Comparison of ENCODE assay signal across 14 cellular contexts in the genomic region with DNA sequence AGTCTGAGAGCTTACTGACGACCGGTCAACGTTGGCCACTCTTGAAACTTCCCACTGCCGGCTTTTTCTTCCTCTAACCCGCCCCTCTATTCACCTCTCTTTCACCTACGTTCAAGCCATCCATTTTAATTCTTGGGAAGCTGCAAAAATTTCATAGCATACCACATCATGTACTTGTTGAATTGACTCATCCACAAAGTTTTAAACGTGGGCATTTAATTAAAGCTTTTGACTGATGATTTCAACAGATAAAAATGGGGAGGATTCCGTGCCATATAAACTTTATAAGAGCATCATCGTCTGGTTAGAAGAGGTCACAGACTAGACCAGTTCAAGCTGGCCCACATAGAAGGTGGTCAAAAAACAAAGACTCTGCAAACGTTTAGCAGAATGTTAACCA. TPM values are rescaled to one million over a fixed set of nuclear protein-coding genes. Genes with fewer than 3 reads are reported as not detected.
DNase-seq lines count a peak whose midpoint lies in the region; ATAC-seq, FAIRE-seq and TF ChIP-seq lines count a peak whose summit lies in the region.
"Had no signal": no experiment of that assay in that cellular context is flagged by ENCODE, and none has a peak within 500 bp of the region (broad histone marks: within the 10 kb centered on the region; RNA-seq: fewer than 3 reads in every experiment).

No MANE protein-coding gene starts in this region.

- peaks cover 11% of the 10 kb centered on the region for H3K36me3 Mint-ChIP-seq in astrocyte (ENCODE audit: low read depth, unreplicated experiment)

- peak overlapping the region; percentile 76 for H3K4me2 ChIP-seq in astrocyte (ENCODE audit: low read length)

- no peaks in the 10 kb centered on the region for H4K20me1 ChIP-seq in astrocyte (ENCODE audit: insufficient read depth, low read length)

- H3K4me3 ChIP-seq in astrocyte (ENCODE audit: insufficient read depth, low read depth, low read length): peak overlapping the region; percentile 32
- no peak overlapping the region for H3K4me3 ChIP-seq in adrenal gland
- H3K4me3 ChIP-seq in prostate gland: no peak overlapping the region
- H3K4me3 ChIP-seq: coronary artery had no signal

- no peak for ATAC-seq in HG03442 (IDR thresholded peaks at IDR 0.05; ENCODE audit: unreplicated experiment)
- ATAC-seq: esophagus mucosa had no signal

- no peak overlapping the region for H2AFZ ChIP-seq in astrocyte (ENCODE audit: low read depth, low read length)

- WGBS in adrenal gland, 4 donors: 84 to 91% (median 85%) methylated on average over 10 of the region's 10 CpGs
- 69% methylated on average over 10 of the region's 10 CpGs for WGBS in prostate gland

- DNase-seq in ACHN: peak; percentile 79
- DNase-seq in HT-29 (ENCODE audit: low spot score): peak; percentile 1
- peak; percentile 96 for DNase-seq in astrocyte (ENCODE audit: low read depth)
- DNase-seq in glomerular visceral epithelial cell (ENCODE audit: extremely low spot score): peak; percentile 61
- DNase-seq in adrenal gland: no peak
- no peak for DNase-seq in prostate gland (ENCODE audit: low spot score)
- no peak for DNase-seq in GOT3 (lab: John Stamatoyannopoulos, UW)
- DNase-seq: activated CD4-positive, CD25-positive, alpha-beta regulatory T cell; MV-4-11; substantia nigra had no signal

- TF ChIP-seq CTCF in astrocyte (IDR thresholded peaks at IDR 0.05; ENCODE audit: insufficient read depth, low read depth, low read length): no peak
- TF ChIP-seq CTCF in adrenal gland (IDR thresholded peaks at IDR 0.05): no peak
- TF ChIP-seq CTCF in prostate gland (IDR thresholded peaks at IDR 0.05): no peak

- in situ Hi-C loops in ACHN (cut with HindIII; ENCODE audit: low pct_ligation_motif_present, low pct_unique_long_range_greater_than_20kb, low sequenced_read_pairs): no loop called here

- peak overlapping the region; percentile 13 for H3K27ac Mint-ChIP-seq in astrocyte (ENCODE audit: unreplicated experiment)
- H3K27ac Mint-ChIP-seq: activated naive CD8-positive, alpha-beta T cell had no signal

- H3K4me1 ChIP-seq in astrocyte (ENCODE audit: insufficient read depth, low read length): peaks cover 41% of the 10 kb centered on the region
- H3K4me1 ChIP-seq in adrenal gland (replicated peaks in 1 of 2): peaks cover 4 to 14% of the 10 kb centered on the region in 2 donors
- H3K4me1 ChIP-seq in prostate gland (replicated peaks): no peaks in the 10 kb centered on the region

- no peaks in the 10 kb centered on the region for H3K27me3 ChIP-seq in astrocyte (ENCODE audit: insufficient read depth, low read length)
- H3K27me3 ChIP-seq in adrenal gland: no peaks in the 10 kb centered on the region
- no peaks in the 10 kb centered on the region for H3K27me3 ChIP-seq in prostate gland (replicated peaks; ENCODE audit: insufficient read depth)

- H3K4me3 Mint-ChIP-seq in astrocyte (ENCODE audit: unreplicated experiment): no peak overlapping the region
- H3K4me3 Mint-ChIP-seq: activated naive CD8-positive, alpha-beta T cell had no signal

- FAIRE-seq in astrocyte (lab: Jason Lieb, UNC): peak; percentile 84

- no peaks in the 10 kb centered on the region for H3K9me3 Mint-ChIP-seq in astrocyte (ENCODE audit: unreplicated experiment)

- H3K36me3 ChIP-seq in astrocyte (ENCODE audit: insufficient read depth, low read length) (peaks cover 20% of the 10 kb centered on the region), adrenal gland (replicated peaks in 1 of 2) (peaks cover 0 to 36% of the 10 kb centered on the region in 2 donors), prostate gland (no peaks in the 10 kb centered on the region)

- H3K4me1 Mint-ChIP-seq in astrocyte (ENCODE audit: low read depth, unreplicated experiment): peaks cover 28% of the 10 kb centered on the region

- intact Hi-C loops in adrenal gland (cut with DNase I): loop anchor here in 1 of 2 donors (10.0 kb wide), 1 partner anchor 137 kb away; no protein-coding TSS in a partner anchor
- intact Hi-C loops in prostate gland (cut with DNase I): loop anchor here (10.0 kb wide), 1 partner anchor 137 kb away; no protein-coding TSS in a partner anchor

- TF ChIP-seq POLR2A in adrenal gland (IDR thresholded peaks at IDR 0.05): no peak
- no peak for TF ChIP-seq POLR2A in prostate gland (IDR thresholded peaks at IDR 0.05)

- peak overlapping the region; percentile 99 for H3K27ac ChIP-seq in astrocyte (ENCODE audit: low read depth, low read length)
- no peak overlapping the region for H3K27ac ChIP-seq in adrenal gland
- H3K27ac ChIP-seq in prostate gland: no peak overlapping the region
- H3K27ac ChIP-seq: coronary artery had no signal

- H3K27me3 Mint-ChIP-seq in astrocyte (ENCODE audit: low read depth, unreplicated experiment): no peaks in the 10 kb centered on the region
- H3K27me3 Mint-ChIP-seq: activated naive CD8-positive, alpha-beta T cell had no signal

- no peaks in the 10 kb centered on the region for H3K9me3 ChIP-seq in astrocyte (ENCODE audit: insufficient read depth, low read depth, low read length)
- H3K9me3 ChIP-seq in adrenal gland (replicated peaks in 1 of 3): no peaks in the 10 kb centered on the region
- no peaks in the 10 kb centered on the region for H3K9me3 ChIP-seq in prostate gland

- H3K79me2 ChIP-seq in astrocyte (ENCODE audit: insufficient read depth, low read length): peaks cover 6% of the 10 kb centered on the region

- H3K9ac ChIP-seq in astrocyte (ENCODE audit: low read length): peak overlapping the region; percentile 82

RNA-seq across cellular contexts. Expression of gene VPS53, which starts 22.5 kb away (rescaled TPM):
- 11.1 and 12.0 TPM in 2 replicates for total RNA-seq in HT-29 (2014; rRNA removed; shearing (Covaris generic))
- total RNA-seq in astrocyte (79.6 and 83.5 TPM in 2 replicates), adrenal gland (10 to 100 TPM; 20.1 to 87.7 (median 48.8) TPM), prostate gland (10 to 100 TPM; 24.5 to 64.4 TPM)
- 10 to 100 TPM; 12.6 to 26.5 (median 19.1) TPM for polyA plus RNA-seq in adrenal gland

RNA-seq across cellular contexts. Expression of gene TLCD3A, which starts 40.3 kb away (rescaled TPM):
- total RNA-seq in HT-29 (2014; rRNA removed; shearing (Covaris generic)): 17.4 and 21.7 TPM in 2 replicates
- total RNA-seq in astrocyte (25.8 and 26.6 TPM in 2 replicates), adrenal gland (1 to 10 TPM in 7 of 8 donors, under 1 TPM in 1; 0.72 to 8.7 (median 5.0) TPM), prostate gland (10 to 100 TPM in 1 of 2 donors, 1 to 10 TPM in 1; 8.1 to 12.0 TPM)
- polyA plus RNA-seq in adrenal gland: 1 to 10 TPM; 2.2 to 6.6 (median 2.6) TPM

RNA-seq across cellular contexts. Expression of gene GEMIN4, which starts 59.9 kb away (rescaled TPM):
- total RNA-seq in HT-29 (2014; rRNA removed; shearing (Covaris generic)): 34.4 and 35.2 TPM in 2 replicates
- total RNA-seq in astrocyte: 17.3 and 18.4 TPM in 2 replicates
- total RNA-seq in adrenal gland: 10 to 100 TPM; 11.8 to 22.8 (median 15.3) TPM
- polyA plus RNA-seq in adrenal gland: 10 to 100 TPM in 1 of 3 donors, 1 to 10 TPM in 2; 5.3 to 11.9 (median 8.4) TPM
- total RNA-seq in prostate gland: 10 to 100 TPM; 27.9 to 33.1 TPM

Comparison
In these comparisons a context has a peak if more than half of its experiments do, and no peak if none do; other contexts are left out.
1. DNase-seq: peak in ACHN (single experiment), HT-29 (single experiment), astrocyte (single experiment) and glomerular visceral epithelial cell (single experiment); none in adrenal gland (0 of 7), prostate gland (single experiment) and GOT3 (single experiment).